ENCODE assay signal across 34 cellular contexts in the genomic region with DNA sequence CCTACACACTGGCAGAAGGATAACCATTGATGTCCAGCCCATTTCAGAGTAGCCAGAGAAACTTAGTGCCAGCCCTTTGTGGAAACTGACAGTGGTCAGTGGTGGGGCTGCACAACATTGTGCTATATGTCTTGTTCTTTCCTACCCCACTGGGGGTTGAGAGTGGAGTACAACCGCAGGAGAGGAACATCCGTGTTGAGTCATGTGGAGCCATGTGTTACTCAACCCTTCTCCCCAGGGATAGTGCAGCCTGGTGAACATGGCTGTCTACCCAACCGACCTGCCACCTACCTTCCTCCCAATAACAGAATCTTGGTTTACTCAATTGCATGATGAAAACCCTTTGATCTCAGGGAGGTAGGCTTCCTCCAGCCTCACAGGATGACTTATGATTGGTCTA.
"Had no signal": no experiment of that assay in that cellular context is flagged by ENCODE, and none has a peak within 500 bp of the region (broad histone marks: within the 10 kb centered on the region; RNA-seq: fewer than 3 reads in every experiment).

No MANE protein-coding gene starts in this region.

- H3K36me3 Mint-ChIP-seq: activated CD4-positive, alpha-beta memory T cell treated with anti-CD3 and anti-CD28 coated beads for 36 hours; activated naive CD4-positive, alpha-beta T cell treated with anti-CD3 and anti-CD28 coated beads, Interleukin-2, amount 50 U/mL, for 24 hours; activated naive CD8-positive, alpha-beta T cell treated with anti-CD3 and anti-CD28 coated beads, Interleukin-2, amount 10 ng/mL, durations not matched to agents 7 days and 5 days had no signal

- H3K4me1 ChIP-seq: body of pancreas, SJCRH30 had no signal

- H3K4me1 Mint-ChIP-seq: activated B cell treated with CpG ODN at 0.5 μM for 24 hours; activated naive CD4-positive, alpha-beta T cell treated with anti-CD3 and anti-CD28 coated beads, Interleukin-2, amount 50 U/mL, for 24 hours; activated naive CD8-positive, alpha-beta T cell treated with anti-CD3 and anti-CD28 coated beads, Interleukin-2, amount 10 ng/mL, durations not matched to agents 7 days and 5 days had no signal

- H3K9me3 Mint-ChIP-seq: activated CD4-positive, alpha-beta memory T cell treated with anti-CD3 and anti-CD28 coated beads for 36 hours; activated naive CD8-positive, alpha-beta T cell treated with anti-CD3 and anti-CD28 coated beads, Interleukin-2, amount 10 ng/mL, durations not matched to agents 7 days and 5 days; activated T-helper 2 cell treated with anti-CD3 and anti-CD28 coated beads, Interferon-gamma antibody, Interleukin-2, Interleukin-4, amounts not matched to agents 10 μg/mL and 5 μg/mL and 100 μg/mL, durations not matched to agents 14 hours and 24 hours and 36 hours; T-helper 2 cell treated with Interferon-gamma antibody and Interleukin-4, amounts not matched to agents 5 μg/mL and 100 μg/mL, for 36 hours had no signal

- H3K36me3 ChIP-seq: SJCRH30 had no signal

- H3K4me3 Mint-ChIP-seq: activated B cell treated with CpG ODN at 0.5 μM for 24 hours; activated CD4-positive, alpha-beta memory T cell treated with anti-CD3 and anti-CD28 coated beads for 36 hours; activated naive CD4-positive, alpha-beta T cell treated with anti-CD3 and anti-CD28 coated beads, Interleukin-2, amount 50 U/mL, for 24 hours; activated naive CD8-positive, alpha-beta T cell treated with anti-CD3 and anti-CD28 coated beads, Interleukin-2, amount 10 ng/mL, durations not matched to agents 7 days and 5 days; activated T-cell treated with anti-CD3 and anti-CD28 coated beads, Interleukin-2, amount 50 U/mL, for 72 hours; T-helper 2 cell treated with Interferon-gamma antibody and Interleukin-4, amounts not matched to agents 5 μg/mL and 100 μg/mL, for 36 hours had no signal

- H3K27me3 Mint-ChIP-seq: activated CD4-positive, alpha-beta memory T cell treated with anti-CD3 and anti-CD28 coated beads for 36 hours had no signal

- H3K27ac Mint-ChIP-seq: activated B cell treated with CpG ODN at 0.5 μM for 24 hours; activated CD4-positive, alpha-beta memory T cell treated with anti-CD3 and anti-CD28 coated beads for 36 hours; activated naive CD4-positive, alpha-beta T cell treated with anti-CD3 and anti-CD28 coated beads, Interleukin-2, amount 50 U/mL, for 24 hours; activated naive CD8-positive, alpha-beta T cell treated with anti-CD3 and anti-CD28 coated beads, Interleukin-2, amount 10 ng/mL, durations not matched to agents 7 days and 5 days; activated T-cell treated with anti-CD3 and anti-CD28 coated beads, Interleukin-2, amount 50 U/mL, for 72 hours; activated T-helper 2 cell treated with anti-CD3 and anti-CD28 coated beads, Interferon-gamma antibody, Interleukin-2, Interleukin-4, amounts not matched to agents 10 μg/mL and 5 μg/mL and 100 μg/mL, durations not matched to agents 14 hours and 24 hours and 36 hours; T-helper 2 cell treated with Interferon-gamma antibody and Interleukin-4, amounts not matched to agents 5 μg/mL and 100 μg/mL, for 36 hours had no signal

- H3K9ac ChIP-seq: KMS-11 had no signal

- DNase-seq: activated B cell treated with CpG ODN at 0.5 μM for 24 hours; activated CD4-positive, alpha-beta memory T cell treated with anti-CD3 and anti-CD28 coated beads for 36 hours; activated CD4-positive, alpha-beta T cell treated with anti-CD3 and anti-CD28 coated beads for 4 hours; activated CD4-positive, alpha-beta T cell treated with anti-CD3 and anti-CD28 coated beads, Interleukin-2, amount 50 U/mL, for 1 hour; activated CD4-positive, CD25-positive, alpha-beta regulatory T cell treated with anti-CD3 and anti-CD28 coated beads, Interleukin-2, amount 50 U/mL, for 72 hours; activated CD8-positive, alpha-beta memory T cell treated with anti-CD3 and anti-CD28 coated beads, Interleukin-2, amount 50 U/mL, for 4 hours; activated gamma-delta T cell; activated naive CD4-positive, alpha-beta T cell treated with Interleukin-2 at 50 U/mL for 16 hours; activated naive CD8-positive, alpha-beta T cell treated with anti-CD3 and anti-CD28 coated beads, Interleukin-2, amount 10 ng/mL, durations not matched to agents 7 days and 5 days; activated T-cell treated with anti-CD3 and anti-CD28 coated beads for 4 hours; activated T-cell treated with anti-CD3 and anti-CD28 coated beads, Interleukin-2, amount 50 U/mL, for 72 hours; body of pancreas; caudate nucleus; cerebellar nuclear complex; MV-4-11; NCI-H1092 treated with DMSO at 0.1 percent for 48 hours; NCI-H1417; NCI-H146; NCI-H187; NCI-H2029 treated with DMSO at 0.1 percent for 48 hours; NCI-H2107; NCI-H2171; NCI-H510A; NCI-H526; NCI-H748 treated with DMSO at 0.1 percent for 48 hours; NK-92 treated with Interleukin-12 subunit alpha and Interleukin-12 subunit beta, amount 100 ng/mL, for 24 hours; SHP77; SJCRH30 had no signal

- H3K4me3 ChIP-seq: body of pancreas, SJCRH30, SK-N-MC had no signal

- H3K4me2 ChIP-seq: KMS-11 had no signal

- H3K9me3 ChIP-seq: body of pancreas, SJCRH30 had no signal

- H3K27ac ChIP-seq: body of pancreas, KMS-11, SJCRH30, SK-N-MC, VCaP had no signal

- H3K27me3 ChIP-seq: body of pancreas, SJCRH30 had no signal
